1 cellular context compared by ENCODE assay signal in the genomic region with DNA sequence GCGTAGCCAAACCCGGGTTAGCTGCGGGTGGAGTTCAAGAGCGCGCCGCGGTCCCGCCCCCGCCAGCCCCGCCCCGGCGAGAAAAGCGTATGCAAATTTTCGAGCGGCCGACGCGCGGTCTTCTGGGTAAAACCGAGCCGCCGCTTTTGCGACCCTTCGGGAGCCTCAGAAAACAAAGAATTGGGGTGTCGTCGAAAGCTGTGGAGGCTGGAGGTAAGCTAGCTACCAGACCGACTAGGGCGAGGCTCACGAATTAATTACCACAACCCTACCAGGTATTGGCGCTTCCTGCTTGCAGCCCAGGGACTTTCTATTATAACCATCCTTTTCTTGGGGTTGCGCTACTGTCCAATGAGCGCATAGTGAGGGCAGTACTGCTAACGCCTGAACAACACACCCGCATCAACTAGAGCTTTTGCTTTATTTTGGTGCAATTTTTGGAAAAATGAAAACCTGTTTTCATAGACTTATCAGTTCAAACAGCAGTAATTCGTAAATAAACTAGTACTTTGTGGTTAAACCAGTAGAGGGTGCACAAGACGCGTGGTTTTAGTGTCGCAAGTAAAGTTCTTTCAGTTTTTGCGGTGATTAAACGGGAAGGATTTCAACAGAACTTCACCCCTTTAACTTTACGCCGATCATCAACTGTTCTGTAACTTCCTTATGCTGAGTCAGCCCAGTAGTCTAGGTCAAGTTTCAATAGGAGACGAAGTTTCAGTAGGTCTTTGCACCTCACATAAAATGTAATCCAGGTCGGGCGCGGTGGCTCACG.
TF ChIP-seq lines count a peak whose summit lies in the region.

A gene (plus strand): TSS at position 318 of the 772 bp plus-strand sequence.

TF ChIP-seq in HepG2, 621 proteins besides CTCF, POLR2A, EP300 and RAD21 (continued from another document and continues in another):
- TF ChIP-seq, protein P1, sequence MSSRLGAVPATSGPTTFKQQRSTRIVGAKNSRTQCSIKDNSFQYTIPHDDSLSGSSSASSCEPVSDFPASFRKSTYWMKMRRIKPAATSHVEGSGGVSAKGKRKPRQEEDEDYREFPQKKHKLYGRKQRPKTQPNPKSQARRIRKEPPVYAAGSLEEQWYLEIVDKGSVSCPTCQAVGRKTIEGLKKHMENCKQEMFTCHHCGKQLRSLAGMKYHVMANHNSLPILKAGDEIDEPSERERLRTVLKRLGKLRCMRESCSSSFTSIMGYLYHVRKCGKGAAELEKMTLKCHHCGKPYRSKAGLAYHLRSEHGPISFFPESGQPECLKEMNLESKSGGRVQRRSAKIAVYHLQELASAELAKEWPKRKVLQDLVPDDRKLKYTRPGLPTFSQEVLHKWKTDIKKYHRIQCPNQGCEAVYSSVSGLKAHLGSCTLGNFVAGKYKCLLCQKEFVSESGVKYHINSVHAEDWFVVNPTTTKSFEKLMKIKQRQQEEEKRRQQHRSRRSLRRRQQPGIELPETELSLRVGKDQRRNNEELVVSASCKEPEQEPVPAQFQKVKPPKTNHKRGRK (CRISPR knock-in tag; IDR thresholded peaks at IDR 0.05) = no peak; the same call in 1 of the 2 replicates
- TF ChIP-seq, protein P2, sequence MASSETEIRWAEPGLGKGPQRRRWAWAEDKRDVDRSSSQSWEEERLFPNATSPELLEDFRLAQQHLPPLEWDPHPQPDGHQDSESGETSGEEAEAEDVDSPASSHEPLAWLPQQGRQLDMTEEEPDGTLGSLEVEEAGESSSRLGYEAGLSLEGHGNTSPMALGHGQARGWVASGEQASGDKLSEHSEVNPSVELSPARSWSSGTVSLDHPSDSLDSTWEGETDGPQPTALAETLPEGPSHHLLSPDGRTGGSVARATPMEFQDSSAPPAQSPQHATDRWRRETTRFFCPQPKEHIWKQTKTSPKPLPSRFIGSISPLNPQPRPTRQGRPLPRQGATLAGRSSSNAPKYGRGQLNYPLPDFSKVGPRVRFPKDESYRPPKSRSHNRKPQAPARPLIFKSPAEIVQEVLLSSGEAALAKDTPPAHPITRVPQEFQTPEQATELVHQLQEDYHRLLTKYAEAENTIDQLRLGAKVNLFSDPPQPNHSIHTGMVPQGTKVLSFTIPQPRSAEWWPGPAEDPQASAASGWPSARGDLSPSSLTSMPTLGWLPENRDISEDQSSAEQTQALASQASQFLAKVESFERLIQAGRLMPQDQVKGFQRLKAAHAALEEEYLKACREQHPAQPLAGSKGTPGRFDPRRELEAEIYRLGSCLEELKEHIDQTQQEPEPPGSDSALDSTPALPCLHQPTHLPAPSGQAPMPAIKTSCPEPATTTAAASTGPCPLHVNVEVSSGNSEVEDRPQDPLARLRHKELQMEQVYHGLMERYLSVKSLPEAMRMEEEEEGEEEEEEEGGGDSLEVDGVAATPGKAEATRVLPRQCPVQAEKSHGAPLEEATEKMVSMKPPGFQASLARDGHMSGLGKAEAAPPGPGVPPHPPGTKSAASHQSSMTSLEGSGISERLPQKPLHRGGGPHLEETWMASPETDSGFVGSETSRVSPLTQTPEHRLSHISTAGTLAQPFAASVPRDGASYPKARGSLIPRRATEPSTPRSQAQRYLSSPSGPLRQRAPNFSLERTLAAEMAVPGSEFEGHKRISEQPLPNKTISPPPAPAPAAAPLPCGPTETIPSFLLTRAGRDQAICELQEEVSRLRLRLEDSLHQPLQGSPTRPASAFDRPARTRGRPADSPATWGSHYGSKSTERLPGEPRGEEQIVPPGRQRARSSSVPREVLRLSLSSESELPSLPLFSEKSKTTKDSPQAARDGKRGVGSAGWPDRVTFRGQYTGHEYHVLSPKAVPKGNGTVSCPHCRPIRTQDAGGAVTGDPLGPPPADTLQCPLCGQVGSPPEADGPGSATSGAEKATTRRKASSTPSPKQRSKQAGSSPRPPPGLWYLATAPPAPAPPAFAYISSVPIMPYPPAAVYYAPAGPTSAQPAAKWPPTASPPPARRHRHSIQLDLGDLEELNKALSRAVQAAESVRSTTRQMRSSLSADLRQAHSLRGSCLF (CRISPR knock-in tag; IDR thresholded peaks at IDR 0.05; ENCODE audit: borderline replicate concordance) = no peak
- TF ChIP-seq, protein P3, sequence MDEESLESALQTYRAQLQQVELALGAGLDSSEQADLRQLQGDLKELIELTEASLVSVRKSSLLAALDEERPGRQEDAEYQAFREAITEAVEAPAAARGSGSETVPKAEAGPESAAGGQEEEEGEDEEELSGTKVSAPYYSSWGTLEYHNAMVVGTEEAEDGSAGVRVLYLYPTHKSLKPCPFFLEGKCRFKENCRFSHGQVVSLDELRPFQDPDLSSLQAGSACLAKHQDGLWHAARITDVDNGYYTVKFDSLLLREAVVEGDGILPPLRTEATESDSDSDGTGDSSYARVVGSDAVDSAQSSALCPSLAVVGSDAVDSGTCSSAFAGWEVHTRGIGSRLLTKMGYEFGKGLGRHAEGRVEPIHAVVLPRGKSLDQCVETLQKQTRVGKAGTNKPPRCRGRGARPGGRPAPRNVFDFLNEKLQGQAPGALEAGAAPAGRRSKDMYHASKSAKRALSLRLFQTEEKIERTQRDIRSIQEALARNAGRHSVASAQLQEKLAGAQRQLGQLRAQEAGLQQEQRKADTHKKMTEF (CRISPR knock-in tag; IDR thresholded peaks at IDR 0.05) = peak; percentile 93
- TF ChIP-seq TAF15 (IDR thresholded peaks at IDR 0.05; ENCODE audit: low read depth, low read length, poor library complexity, severe bottlenecking) (no peak), ZZZ3 (CRISPR knock-in tag; IDR thresholded peaks at IDR 0.05; ENCODE audit: borderline replicate concordance) (no peak; the same call in 1 of the 2 replicates), FOXK2 (IDR thresholded peaks at IDR 0.05) (peak; percentile 26; the same call in 1 of the 2 replicates), ZNF841 (CRISPR knock-in tag; IDR thresholded peaks at IDR 0.05; ENCODE audit: borderline replicate concordance) (peak; percentile 92; the same call in 1 of the 2 replicates), ZNF337 (CRISPR knock-in tag; IDR thresholded peaks at IDR 0.05; ENCODE audit: borderline replicate concordance, low read depth) (peak; percentile 92), ZNF20 (CRISPR knock-in tag; IDR thresholded peaks at IDR 0.05) (0 out of 2 replicates have a peak, but pooled peaks have one; percentile 71), ZBTB3 (CRISPR knock-in tag; IDR thresholded peaks at IDR 0.05; ENCODE audit: borderline replicate concordance, low read depth) (peak; percentile 83), TBP (CRISPR knock-in tag; IDR thresholded peaks at IDR 0.05) (no peak; the same call in 1 of the 2 replicates), FOXA1 (IDR thresholded peaks at IDR 0.05) (no peak), FOXA1 (CRISPR knock-in tag; IDR thresholded peaks at IDR 0.05) (peak; percentile 52; the same call in 1 of the 2 replicates), HOXA5 (CRISPR knock-in tag; IDR thresholded peaks at IDR 0.05) (peak; percentile 94), SETDB1 (CRISPR knock-in tag; IDR thresholded peaks at IDR 0.05; ENCODE audit: borderline replicate concordance) (no peak)
- TF ChIP-seq, protein P4, sequence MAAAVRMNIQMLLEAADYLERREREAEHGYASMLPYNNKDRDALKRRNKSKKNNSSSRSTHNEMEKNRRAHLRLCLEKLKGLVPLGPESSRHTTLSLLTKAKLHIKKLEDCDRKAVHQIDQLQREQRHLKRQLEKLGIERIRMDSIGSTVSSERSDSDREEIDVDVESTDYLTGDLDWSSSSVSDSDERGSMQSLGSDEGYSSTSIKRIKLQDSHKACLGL (CRISPR knock-in tag; IDR thresholded peaks at IDR 0.05) = peak; percentile 9; the same call in 1 of the 2 replicates
- TF ChIP-seq, protein P5, sequence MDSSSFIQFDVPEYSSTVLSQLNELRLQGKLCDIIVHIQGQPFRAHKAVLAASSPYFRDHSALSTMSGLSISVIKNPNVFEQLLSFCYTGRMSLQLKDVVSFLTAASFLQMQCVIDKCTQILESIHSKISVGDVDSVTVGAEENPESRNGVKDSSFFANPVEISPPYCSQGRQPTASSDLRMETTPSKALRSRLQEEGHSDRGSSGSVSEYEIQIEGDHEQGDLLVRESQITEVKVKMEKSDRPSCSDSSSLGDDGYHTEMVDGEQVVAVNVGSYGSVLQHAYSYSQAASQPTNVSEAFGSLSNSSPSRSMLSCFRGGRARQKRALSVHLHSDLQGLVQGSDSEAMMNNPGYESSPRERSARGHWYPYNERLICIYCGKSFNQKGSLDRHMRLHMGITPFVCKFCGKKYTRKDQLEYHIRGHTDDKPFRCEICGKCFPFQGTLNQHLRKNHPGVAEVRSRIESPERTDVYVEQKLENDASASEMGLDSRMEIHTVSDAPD (CRISPR knock-in tag; IDR thresholded peaks at IDR 0.05) = peak; percentile 89
- TF ChIP-seq, protein P6, sequence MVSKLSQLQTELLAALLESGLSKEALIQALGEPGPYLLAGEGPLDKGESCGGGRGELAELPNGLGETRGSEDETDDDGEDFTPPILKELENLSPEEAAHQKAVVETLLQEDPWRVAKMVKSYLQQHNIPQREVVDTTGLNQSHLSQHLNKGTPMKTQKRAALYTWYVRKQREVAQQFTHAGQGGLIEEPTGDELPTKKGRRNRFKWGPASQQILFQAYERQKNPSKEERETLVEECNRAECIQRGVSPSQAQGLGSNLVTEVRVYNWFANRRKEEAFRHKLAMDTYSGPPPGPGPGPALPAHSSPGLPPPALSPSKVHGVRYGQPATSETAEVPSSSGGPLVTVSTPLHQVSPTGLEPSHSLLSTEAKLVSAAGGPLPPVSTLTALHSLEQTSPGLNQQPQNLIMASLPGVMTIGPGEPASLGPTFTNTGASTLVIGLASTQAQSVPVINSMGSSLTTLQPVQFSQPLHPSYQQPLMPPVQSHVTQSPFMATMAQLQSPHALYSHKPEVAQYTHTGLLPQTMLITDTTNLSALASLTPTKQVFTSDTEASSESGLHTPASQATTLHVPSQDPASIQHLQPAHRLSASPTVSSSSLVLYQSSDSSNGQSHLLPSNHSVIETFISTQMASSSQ (IDR thresholded peaks at IDR 0.05; ENCODE audit: low read depth) = peak; percentile 54; the same call in 1 of the 2 replicates
- TF ChIP-seq, protein P6 (CRISPR knock-in tag; IDR thresholded peaks at IDR 0.05; ENCODE audit: borderline replicate concordance) = peak; percentile 82; the same call in 1 of the 2 replicates
- TF ChIP-seq, protein P7, sequence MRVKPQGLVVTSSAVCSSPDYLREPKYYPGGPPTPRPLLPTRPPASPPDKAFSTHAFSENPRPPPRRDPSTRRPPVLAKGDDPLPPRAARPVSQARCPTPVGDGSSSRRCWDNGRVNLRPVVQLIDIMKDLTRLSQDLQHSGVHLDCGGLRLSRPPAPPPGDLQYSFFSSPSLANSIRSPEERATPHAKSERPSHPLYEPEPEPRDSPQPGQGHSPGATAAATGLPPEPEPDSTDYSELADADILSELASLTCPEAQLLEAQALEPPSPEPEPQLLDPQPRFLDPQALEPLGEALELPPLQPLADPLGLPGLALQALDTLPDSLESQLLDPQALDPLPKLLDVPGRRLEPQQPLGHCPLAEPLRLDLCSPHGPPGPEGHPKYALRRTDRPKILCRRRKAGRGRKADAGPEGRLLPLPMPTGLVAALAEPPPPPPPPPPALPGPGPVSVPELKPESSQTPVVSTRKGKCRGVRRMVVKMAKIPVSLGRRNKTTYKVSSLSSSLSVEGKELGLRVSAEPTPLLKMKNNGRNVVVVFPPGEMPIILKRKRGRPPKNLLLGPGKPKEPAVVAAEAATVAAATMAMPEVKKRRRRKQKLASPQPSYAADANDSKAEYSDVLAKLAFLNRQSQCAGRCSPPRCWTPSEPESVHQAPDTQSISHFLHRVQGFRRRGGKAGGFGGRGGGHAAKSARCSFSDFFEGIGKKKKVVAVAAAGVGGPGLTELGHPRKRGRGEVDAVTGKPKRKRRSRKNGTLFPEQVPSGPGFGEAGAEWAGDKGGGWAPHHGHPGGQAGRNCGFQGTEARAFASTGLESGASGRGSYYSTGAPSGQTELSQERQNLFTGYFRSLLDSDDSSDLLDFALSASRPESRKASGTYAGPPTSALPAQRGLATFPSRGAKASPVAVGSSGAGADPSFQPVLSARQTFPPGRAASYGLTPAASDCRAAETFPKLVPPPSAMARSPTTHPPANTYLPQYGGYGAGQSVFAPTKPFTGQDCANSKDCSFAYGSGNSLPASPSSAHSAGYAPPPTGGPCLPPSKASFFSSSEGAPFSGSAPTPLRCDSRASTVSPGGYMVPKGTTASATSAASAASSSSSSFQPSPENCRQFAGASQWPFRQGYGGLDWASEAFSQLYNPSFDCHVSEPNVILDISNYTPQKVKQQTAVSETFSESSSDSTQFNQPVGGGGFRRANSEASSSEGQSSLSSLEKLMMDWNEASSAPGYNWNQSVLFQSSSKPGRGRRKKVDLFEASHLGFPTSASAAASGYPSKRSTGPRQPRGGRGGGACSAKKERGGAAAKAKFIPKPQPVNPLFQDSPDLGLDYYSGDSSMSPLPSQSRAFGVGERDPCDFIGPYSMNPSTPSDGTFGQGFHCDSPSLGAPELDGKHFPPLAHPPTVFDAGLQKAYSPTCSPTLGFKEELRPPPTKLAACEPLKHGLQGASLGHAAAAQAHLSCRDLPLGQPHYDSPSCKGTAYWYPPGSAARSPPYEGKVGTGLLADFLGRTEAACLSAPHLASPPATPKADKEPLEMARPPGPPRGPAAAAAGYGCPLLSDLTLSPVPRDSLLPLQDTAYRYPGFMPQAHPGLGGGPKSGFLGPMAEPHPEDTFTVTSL (CRISPR knock-in tag; IDR thresholded peaks at IDR 0.05; ENCODE audit: borderline replicate concordance) = no peak; the same call in 1 of the 2 replicates
- TF ChIP-seq, protein P8, sequence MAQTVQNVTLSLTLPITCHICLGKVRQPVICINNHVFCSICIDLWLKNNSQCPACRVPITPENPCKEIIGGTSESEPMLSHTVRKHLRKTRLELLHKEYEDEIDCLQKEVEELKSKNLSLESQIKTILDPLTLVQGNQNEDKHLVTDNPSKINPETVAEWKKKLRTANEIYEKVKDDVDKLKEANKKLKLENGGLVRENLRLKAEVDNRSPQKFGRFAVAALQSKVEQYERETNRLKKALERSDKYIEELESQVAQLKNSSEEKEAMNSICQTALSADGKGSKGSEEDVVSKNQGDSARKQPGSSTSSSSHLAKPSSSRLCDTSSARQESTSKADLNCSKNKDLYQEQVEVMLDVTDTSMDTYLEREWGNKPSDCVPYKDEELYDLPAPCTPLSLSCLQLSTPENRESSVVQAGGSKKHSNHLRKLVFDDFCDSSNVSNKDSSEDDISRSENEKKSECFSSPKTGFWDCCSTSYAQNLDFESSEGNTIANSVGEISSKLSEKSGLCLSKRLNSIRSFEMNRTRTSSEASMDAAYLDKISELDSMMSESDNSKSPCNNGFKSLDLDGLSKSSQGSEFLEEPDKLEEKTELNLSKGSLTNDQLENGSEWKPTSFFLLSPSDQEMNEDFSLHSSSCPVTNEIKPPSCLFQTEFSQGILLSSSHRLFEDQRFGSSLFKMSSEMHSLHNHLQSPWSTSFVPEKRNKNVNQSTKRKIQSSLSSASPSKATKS (CRISPR knock-in tag; IDR thresholded peaks at IDR 0.05) = no peak
